ENCODE assay signal across 1 cellular context in genomic region chr5:43313035-43313853, GRCh38.
TF ChIP-seq lines count a peak whose summit lies in the region.

Gene HMGCS1 (minus strand): TSS chr5:43313412. CDS start chr5:43298965, 14,447 bp downstream.

TF ChIP-seq in GM12878, 131 proteins besides CTCF, POLR2A, EP300 and RAD21 (continued from another document and continues in another):
- TF ChIP-seq TCF12 (IDR thresholded peaks at IDR 0.05; ENCODE audit: low read depth, low read length) (no peak), GABPA (IDR thresholded peaks at IDR 0.05; ENCODE audit: low read depth) (peak; percentile 59; the same call in 1 of the 2 replicates), PAX5 (IDR thresholded peaks at IDR 0.05; ENCODE audit: borderline replicate concordance, low read depth, low read length) (peak; percentile 96), WRNIP1 (IDR thresholded peaks at IDR 0.05; ENCODE audit: borderline replicate concordance, low read depth, low read length) (no peak), IKZF1 (conservative IDR thresholded peaks at IDR 0.05) (peak; percentile 72), EZH2 (IDR thresholded peaks at IDR 0.05; ENCODE audit: borderline replicate concordance, control insufficient read depth, low read depth, low read length) (no peak), HCFC1 (IDR thresholded peaks at IDR 0.05; ENCODE audit: low read length) (peak; percentile 34; the same call in 1 of the 2 replicates), IRF4 (IDR thresholded peaks at IDR 0.05; ENCODE audit: low read depth, low read length) (0 out of 2 replicates have a peak, but pooled peaks have one; percentile 24), SUZ12 (IDR thresholded peaks at IDR 0.05; ENCODE audit: unreplicated experiment) (no peak), DPF2 (IDR thresholded peaks at IDR 0.05) (0 out of 2 replicates have a peak, but pooled peaks have one; percentile 39), ZNF24 (IDR thresholded peaks at IDR 0.05) (no peak), TAF1 (IDR thresholded peaks at IDR 0.05; ENCODE audit: borderline replicate concordance, low read depth, low read length) (peak; percentile 79), RFX5 (IDR thresholded peaks at IDR 0.05; ENCODE audit: low read depth, low read length) (peak; percentile 84), CREB1 (IDR thresholded peaks at IDR 0.05; ENCODE audit: low read depth) (peak; percentile 95), YY1 (IDR thresholded peaks at IDR 0.05; ENCODE audit: low read depth, low read length) (peak; percentile 61), MEF2A (IDR thresholded peaks at IDR 0.05; ENCODE audit: insufficient read depth, low read depth, low read length) (no peak), ZSCAN29 (IDR thresholded peaks at IDR 0.05) (no peak), ZNF384 (IDR thresholded peaks at IDR 0.05; ENCODE audit: borderline replicate concordance, low read depth, low read length) (no peak), ZNF217 (IDR thresholded peaks at IDR 0.05) (no peak), BHLHE40 (IDR thresholded peaks at IDR 0.05; ENCODE audit: borderline replicate concordance in 1 of 2, low read depth in 2 of 2, low read length in 1 of 2) (peak; percentile 97 to 99), PAX8 (IDR thresholded peaks at IDR 0.05) (no peak), NR2C1 (IDR thresholded peaks at IDR 0.05) (no peak), HDGF (IDR thresholded peaks at IDR 0.05) (peak; percentile 98), RELA (IDR thresholded peaks at IDR 0.05; ENCODE audit: borderline replicate concordance, partially characterized antibody) (peak; percentile 98), RB1 (IDR thresholded peaks at IDR 0.05; ENCODE audit: borderline replicate concordance) (peak; percentile 88; the same call in 1 of the 2 replicates), ESRRA (IDR thresholded peaks at IDR 0.05; ENCODE audit: low read length) (peak; percentile 79; the same call in 1 of the 2 replicates), BRCA1 (IDR thresholded peaks at IDR 0.05; ENCODE audit: low read depth, low read length) (peak; percentile 58; the same call in 1 of the 2 replicates), KDM1A (IDR thresholded peaks at IDR 0.05; ENCODE audit: borderline replicate concordance) (no peak), JUNB (IDR thresholded peaks at IDR 0.05) (no peak), TCF3 (IDR thresholded peaks at IDR 0.05; ENCODE audit: borderline replicate concordance, insufficient read depth, low read depth, low read length) (peak; percentile 70; the same call in 1 of the 2 replicates), PML (IDR thresholded peaks at IDR 0.05; ENCODE audit: low read length) (peak; percentile 89; the same call in 1 of the 2 replicates), BCL11A (IDR thresholded peaks at IDR 0.05; ENCODE audit: low read depth, low read length) (no peak), ASH2L (IDR thresholded peaks at IDR 0.05; ENCODE audit: borderline replicate concordance, low read depth) (no peak), CBX5 (IDR thresholded peaks at IDR 0.05; ENCODE audit: low read depth) (no peak), E2F8 (IDR thresholded peaks at IDR 0.05; ENCODE audit: low read depth, partially characterized antibody) (peak; percentile 4), CHD4 (IDR thresholded peaks at IDR 0.05) (no peak), CEBPB (IDR thresholded peaks at IDR 0.05; ENCODE audit: borderline replicate concordance in 1 of 2, low read depth in 2 of 2, low read length in 2 of 2) (no peak), USF2 (IDR thresholded peaks at IDR 0.05; ENCODE audit: borderline replicate concordance, low read depth, low read length) (no peak; the same call in 1 of the 2 replicates), TARDBP (IDR thresholded peaks at IDR 0.05; ENCODE audit: borderline replicate concordance) (no peak), ATF3 (IDR thresholded peaks at IDR 0.05; ENCODE audit: borderline replicate concordance, extremely low read depth, low read depth, low read length) (no peak), GATAD2B (conservative IDR thresholded peaks at IDR 0.05; ENCODE audit: low read depth) (peak; percentile 92)
- TF ChIP-seq, protein P1, sequence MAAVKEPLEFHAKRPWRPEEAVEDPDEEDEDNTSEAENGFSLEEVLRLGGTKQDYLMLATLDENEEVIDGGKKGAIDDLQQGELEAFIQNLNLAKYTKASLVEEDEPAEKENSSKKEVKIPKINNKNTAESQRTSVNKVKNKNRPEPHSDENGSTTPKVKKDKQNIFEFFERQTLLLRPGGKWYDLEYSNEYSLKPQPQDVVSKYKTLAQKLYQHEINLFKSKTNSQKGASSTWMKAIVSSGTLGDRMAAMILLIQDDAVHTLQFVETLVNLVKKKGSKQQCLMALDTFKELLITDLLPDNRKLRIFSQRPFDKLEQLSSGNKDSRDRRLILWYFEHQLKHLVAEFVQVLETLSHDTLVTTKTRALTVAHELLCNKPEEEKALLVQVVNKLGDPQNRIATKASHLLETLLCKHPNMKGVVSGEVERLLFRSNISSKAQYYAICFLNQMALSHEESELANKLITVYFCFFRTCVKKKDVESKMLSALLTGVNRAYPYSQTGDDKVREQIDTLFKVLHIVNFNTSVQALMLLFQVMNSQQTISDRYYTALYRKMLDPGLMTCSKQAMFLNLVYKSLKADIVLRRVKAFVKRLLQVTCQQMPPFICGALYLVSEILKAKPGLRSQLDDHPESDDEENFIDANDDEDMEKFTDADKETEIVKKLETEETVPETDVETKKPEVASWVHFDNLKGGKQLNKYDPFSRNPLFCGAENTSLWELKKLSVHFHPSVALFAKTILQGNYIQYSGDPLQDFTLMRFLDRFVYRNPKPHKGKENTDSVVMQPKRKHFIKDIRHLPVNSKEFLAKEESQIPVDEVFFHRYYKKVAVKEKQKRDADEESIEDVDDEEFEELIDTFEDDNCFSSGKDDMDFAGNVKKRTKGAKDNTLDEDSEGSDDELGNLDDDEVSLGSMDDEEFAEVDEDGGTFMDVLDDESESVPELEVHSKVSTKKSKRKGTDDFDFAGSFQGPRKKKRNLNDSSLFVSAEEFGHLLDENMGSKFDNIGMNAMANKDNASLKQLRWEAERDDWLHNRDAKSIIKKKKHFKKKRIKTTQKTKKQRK (IDR thresholded peaks at IDR 0.05; ENCODE audit: low read depth, low read length) = peak; percentile 73
- TF ChIP-seq, protein P2, sequence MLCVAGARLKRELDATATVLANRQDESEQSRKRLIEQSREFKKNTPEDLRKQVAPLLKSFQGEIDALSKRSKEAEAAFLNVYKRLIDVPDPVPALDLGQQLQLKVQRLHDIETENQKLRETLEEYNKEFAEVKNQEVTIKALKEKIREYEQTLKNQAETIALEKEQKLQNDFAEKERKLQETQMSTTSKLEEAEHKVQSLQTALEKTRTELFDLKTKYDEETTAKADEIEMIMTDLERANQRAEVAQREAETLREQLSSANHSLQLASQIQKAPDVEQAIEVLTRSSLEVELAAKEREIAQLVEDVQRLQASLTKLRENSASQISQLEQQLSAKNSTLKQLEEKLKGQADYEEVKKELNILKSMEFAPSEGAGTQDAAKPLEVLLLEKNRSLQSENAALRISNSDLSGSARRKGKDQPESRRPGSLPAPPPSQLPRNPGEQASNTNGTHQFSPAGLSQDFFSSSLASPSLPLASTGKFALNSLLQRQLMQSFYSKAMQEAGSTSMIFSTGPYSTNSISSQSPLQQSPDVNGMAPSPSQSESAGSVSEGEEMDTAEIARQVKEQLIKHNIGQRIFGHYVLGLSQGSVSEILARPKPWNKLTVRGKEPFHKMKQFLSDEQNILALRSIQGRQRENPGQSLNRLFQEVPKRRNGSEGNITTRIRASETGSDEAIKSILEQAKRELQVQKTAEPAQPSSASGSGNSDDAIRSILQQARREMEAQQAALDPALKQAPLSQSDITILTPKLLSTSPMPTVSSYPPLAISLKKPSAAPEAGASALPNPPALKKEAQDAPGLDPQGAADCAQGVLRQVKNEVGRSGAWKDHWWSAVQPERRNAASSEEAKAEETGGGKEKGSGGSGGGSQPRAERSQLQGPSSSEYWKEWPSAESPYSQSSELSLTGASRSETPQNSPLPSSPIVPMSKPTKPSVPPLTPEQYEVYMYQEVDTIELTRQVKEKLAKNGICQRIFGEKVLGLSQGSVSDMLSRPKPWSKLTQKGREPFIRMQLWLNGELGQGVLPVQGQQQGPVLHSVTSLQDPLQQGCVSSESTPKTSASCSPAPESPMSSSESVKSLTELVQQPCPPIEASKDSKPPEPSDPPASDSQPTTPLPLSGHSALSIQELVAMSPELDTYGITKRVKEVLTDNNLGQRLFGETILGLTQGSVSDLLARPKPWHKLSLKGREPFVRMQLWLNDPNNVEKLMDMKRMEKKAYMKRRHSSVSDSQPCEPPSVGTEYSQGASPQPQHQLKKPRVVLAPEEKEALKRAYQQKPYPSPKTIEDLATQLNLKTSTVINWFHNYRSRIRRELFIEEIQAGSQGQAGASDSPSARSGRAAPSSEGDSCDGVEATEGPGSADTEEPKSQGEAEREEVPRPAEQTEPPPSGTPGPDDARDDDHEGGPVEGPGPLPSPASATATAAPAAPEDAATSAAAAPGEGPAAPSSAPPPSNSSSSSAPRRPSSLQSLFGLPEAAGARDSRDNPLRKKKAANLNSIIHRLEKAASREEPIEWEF (IDR thresholded peaks at IDR 0.05; ENCODE audit: insufficient replicate concordance, low read depth, low read length) = no peak
- TF ChIP-seq, protein P3, sequence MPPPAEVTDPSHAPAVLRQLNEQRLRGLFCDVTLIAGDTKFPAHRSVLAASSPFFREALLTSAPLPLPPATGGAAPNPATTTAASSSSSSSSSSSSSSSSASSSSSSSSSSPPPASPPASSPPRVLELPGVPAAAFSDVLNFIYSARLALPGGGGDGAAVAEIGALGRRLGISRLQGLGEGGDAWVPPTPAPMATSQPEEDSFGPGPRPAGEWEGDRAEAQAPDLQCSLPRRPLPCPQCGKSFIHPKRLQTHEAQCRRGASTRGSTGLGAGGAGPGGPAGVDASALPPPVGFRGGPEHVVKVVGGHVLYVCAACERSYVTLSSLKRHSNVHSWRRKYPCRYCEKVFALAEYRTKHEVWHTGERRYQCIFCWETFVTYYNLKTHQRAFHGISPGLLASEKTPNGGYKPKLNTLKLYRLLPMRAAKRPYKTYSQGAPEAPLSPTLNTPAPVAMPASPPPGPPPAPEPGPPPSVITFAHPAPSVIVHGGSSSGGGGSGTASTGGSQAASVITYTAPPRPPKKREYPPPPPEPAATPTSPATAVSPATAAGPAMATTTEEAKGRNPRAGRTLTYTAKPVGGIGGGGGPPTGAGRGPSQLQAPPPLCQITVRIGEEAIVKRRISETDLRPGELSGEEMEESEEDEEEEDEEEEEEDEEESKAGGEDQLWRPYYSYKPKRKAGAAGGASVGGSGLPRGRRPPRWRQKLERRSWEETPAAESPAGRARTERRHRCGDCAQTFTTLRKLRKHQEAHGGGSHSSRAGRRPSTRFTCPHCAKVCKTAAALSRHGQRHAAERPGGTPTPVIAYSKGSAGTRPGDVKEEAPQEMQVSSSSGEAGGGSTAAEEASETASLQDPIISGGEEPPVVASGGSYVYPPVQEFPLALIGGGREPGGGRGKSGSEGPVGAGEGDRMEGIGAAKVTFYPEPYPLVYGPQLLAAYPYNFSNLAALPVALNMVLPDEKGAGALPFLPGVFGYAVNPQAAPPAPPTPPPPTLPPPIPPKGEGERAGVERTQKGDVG (CRISPR knock-in tag; IDR thresholded peaks at IDR 0.05) = no peak
- TF ChIP-seq, protein P4, sequence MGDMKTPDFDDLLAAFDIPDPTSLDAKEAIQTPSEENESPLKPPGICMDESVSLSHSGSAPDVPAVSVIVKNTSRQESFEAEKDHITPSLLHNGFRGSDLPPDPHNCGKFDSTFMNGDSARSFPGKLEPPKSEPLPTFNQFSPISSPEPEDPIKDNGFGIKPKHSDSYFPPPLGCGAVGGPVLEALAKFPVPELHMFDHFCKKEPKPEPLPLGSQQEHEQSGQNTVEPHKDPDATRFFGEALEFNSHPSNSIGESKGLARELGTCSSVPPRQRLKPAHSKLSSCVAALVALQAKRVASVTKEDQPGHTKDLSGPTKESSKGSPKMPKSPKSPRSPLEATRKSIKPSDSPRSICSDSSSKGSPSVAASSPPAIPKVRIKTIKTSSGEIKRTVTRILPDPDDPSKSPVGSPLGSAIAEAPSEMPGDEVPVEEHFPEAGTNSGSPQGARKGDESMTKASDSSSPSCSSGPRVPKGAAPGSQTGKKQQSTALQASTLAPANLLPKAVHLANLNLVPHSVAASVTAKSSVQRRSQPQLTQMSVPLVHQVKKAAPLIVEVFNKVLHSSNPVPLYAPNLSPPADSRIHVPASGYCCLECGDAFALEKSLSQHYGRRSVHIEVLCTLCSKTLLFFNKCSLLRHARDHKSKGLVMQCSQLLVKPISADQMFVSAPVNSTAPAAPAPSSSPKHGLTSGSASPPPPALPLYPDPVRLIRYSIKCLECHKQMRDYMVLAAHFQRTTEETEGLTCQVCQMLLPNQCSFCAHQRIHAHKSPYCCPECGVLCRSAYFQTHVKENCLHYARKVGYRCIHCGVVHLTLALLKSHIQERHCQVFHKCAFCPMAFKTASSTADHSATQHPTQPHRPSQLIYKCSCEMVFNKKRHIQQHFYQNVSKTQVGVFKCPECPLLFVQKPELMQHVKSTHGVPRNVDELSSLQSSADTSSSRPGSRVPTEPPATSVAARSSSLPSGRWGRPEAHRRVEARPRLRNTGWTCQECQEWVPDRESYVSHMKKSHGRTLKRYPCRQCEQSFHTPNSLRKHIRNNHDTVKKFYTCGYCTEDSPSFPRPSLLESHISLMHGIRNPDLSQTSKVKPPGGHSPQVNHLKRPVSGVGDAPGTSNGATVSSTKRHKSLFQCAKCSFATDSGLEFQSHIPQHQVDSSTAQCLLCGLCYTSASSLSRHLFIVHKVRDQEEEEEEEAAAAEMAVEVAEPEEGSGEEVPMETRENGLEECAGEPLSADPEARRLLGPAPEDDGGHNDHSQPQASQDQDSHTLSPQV (IDR thresholded peaks at IDR 0.05) = no peak
